Comparison of ENCODE assay signal across 24 cellular contexts in genomic region chr7:43198016-43198415, GRCh38.
DNase-seq lines count a peak whose midpoint lies in the region; ATAC-seq, FAIRE-seq and TF ChIP-seq lines count a peak whose summit lies in the region.
"Had no signal": no experiment of that assay in that cellular context is flagged by ENCODE, and none has a peak within 500 bp of the region (broad histone marks: within the 10 kb centered on the region; RNA-seq: fewer than 3 reads in every experiment).

No MANE protein-coding gene starts in this region.

- no peak overlapping the region for H2BK120ac ChIP-seq in mesendoderm (ENCODE audit: low read depth, low read length)

- TF ChIP-seq EP300 in K562 (IDR thresholded peaks at IDR 0.05; ENCODE audit: low read length): no peak

- no peak overlapping the region for H4K5ac ChIP-seq in mesendoderm (ENCODE audit: low read length)

- POLR2A ChIA-PET in HEK293 (lab: Yijun Ruan, JAX): no interaction called here
- POLR2A ChIA-PET in K562 (lab: Yijun Ruan, JAX): no interaction called here

- H3K9me2 ChIP-seq in GM23248 (ENCODE audit: insufficient read depth): no peaks in the 10 kb centered on the region
- H3K9me2 ChIP-seq: SK-N-SH had no signal

- H3F3A ChIP-seq in GM23248 (ENCODE audit: insufficient read depth): peaks cover 8% of the 10 kb centered on the region; the same call in 1 of the 2 replicates

- in situ Hi-C loops in K562 (cut with MboI) (no loop called here), GM23248 (cut with MboI) (no loop called here)

- H3K27ac ChIP-seq in HEK293 (ENCODE audit: extremely low read depth, low read depth, low read length): no peak overlapping the region
- no peak overlapping the region for H3K27ac ChIP-seq in K562 (ENCODE audit: extremely low read depth, low read depth, low read length)
- H3K27ac ChIP-seq in mesendoderm (ENCODE audit: low read depth, low read length): no peak overlapping the region
- H3K27ac ChIP-seq in thyroid gland: peak overlapping the region in 2 of 3 donors; percentile 90 to 95
- no peak overlapping the region for H3K27ac ChIP-seq in GM23248
- H3K27ac ChIP-seq: A549, KMS-11 had no signal

- no peak for FAIRE-seq in K562 (lab: Jason Lieb, UNC)
- FAIRE-seq: A549, G401.6, H54, RCC 7860 had no signal

- H3K4me2 ChIP-seq in K562 (ENCODE audit: insufficient read depth, low read length) (no peak overlapping the region), mesendoderm (ENCODE audit: low read length) (no peak overlapping the region), GM23248 (ENCODE audit: unreplicated experiment) (no peak overlapping the region)
- H3K4me2 ChIP-seq: A549, KMS-11, SK-N-SH had no signal

- no peak overlapping the region for H3K4ac ChIP-seq in mesendoderm (ENCODE audit: low read depth, low read length)

- CTCF ChIA-PET in HEK293 (lab: Yijun Ruan, JAX): no interaction called here
- CTCF ChIA-PET in K562 (lab: Yijun Ruan, JAX; ENCODE audit: low intra/inter-chr PET ratio): no interaction called here

- 2% methylated on average over 6 of the region's 6 CpGs for WGBS in K562 (ENCODE audit: insufficient coverage, low coverage, missing lambda C conversion rate)
- WGBS in mesendoderm (ENCODE audit: extremely low coverage, insufficient coverage, low lambda C conversion rate): 100% methylated on average over 5 of the region's 6 CpGs
- 97 to 98% methylated on average over 6 of the region's 6 CpGs for WGBS in thyroid gland, 2 donors
- WGBS in GM23248 (ENCODE audit: low coverage in 1 of 2, low lambda C conversion rate in 2 of 2, missing lambda C conversion rate in 2 of 2), 2 experiments: 96 to 98% methylated on average over 6 of the region's 6 CpGs

- H3K23ac ChIP-seq in mesendoderm (ENCODE audit: low read length): peak overlapping the region; percentile 69

- DNase-seq in K562 (ENCODE audit: extremely low read depth in 1 of 4, low spot score in 3 of 4) (no peak), mesendoderm (no peak), thyroid gland (no peak), GM23248 (no peak), mesenteric fat pad (ENCODE audit: low spot score) (no peak), epidermal melanocyte (ENCODE audit: insufficient read length, low spot score) (no peak)
- no peak for DNase-seq in activated effector memory CD4-positive, alpha-beta T cell treated with Interleukin-2 at 50 U/mL for 16 hours
- DNase-seq: AML-193; CD4-positive, alpha-beta T cell; NCI-H1092; NCI-H1436 treated with DMSO at 0.1 percent for 48 hours; NCI-H187 treated with DMSO at 0.1 percent for 48 hours; NCI-H2107; NCI-H446; NCI-H524 treated with DMSO at 0.1 percent for 48 hours; SK-N-SH; SW 1271 had no signal

- H3K27me3 ChIP-seq in K562 (ENCODE audit: control insufficient read depth in 2 of 2, insufficient read depth in 2 of 2, low read length in 2 of 2) (peaks cover 9 to 38% of the 10 kb centered on the region in 2 experiments; a peak in 4 of 5 replicates), mesendoderm (ENCODE audit: insufficient read depth, low read length, poor library complexity) (no peaks in the 10 kb centered on the region), thyroid gland (no peaks in the 10 kb centered on the region), GM23248 (replicated peaks; ENCODE audit: insufficient read depth) (no peaks in the 10 kb centered on the region)
- H3K27me3 ChIP-seq: BLaER1 treated with 17β-estradiol and CSF1 and Interleukin-3, amounts not matched to agents 10 nM and 100 nM had no signal

- peak overlapping the region; percentile 99 for H2AK5ac ChIP-seq in mesendoderm (ENCODE audit: low read length)

- intact Hi-C loops in K562 (cut with micrococcal nuclease): no loop called here
- intact Hi-C loops in thyroid gland (cut with DNase I): no loop called here

- H3K36me3 ChIP-seq in HEK293 (ENCODE audit: control insufficient read depth in 2 of 2, insufficient read depth in 1 of 2, low read length in 2 of 2) (no peaks in the 10 kb centered on the region), K562 (ENCODE audit: control insufficient read depth, insufficient read depth, low read length) (no peaks in the 10 kb centered on the region), mesendoderm (ENCODE audit: control insufficient read depth, insufficient read depth, low read length) (no peaks in the 10 kb centered on the region), thyroid gland (no peaks in the 10 kb centered on the region), GM23248 (ENCODE audit: low read depth) (no peaks in the 10 kb centered on the region)

- no TSS peak for BruUV-seq in K562 (replicated peaks; lab: Mats Ljungman, UMichigan)

- H2BK15ac ChIP-seq in mesendoderm (replicated peaks; ENCODE audit: low read depth): no peak overlapping the region

- no peak overlapping the region for H3K18ac ChIP-seq in mesendoderm (ENCODE audit: low read length)

- no peaks in the 10 kb centered on the region for H3K9me1 ChIP-seq in K562 (ENCODE audit: control insufficient read depth, insufficient read depth, low read length)

- H3K9me3 ChIP-seq in HEK293 (ENCODE audit: control insufficient read depth, insufficient read depth, low read depth, low read length) (no peaks in the 10 kb centered on the region), K562 (replicated peaks; ENCODE audit: control insufficient read depth, insufficient read depth, low read depth, low read length) (no peaks in the 10 kb centered on the region), thyroid gland (no peaks in the 10 kb centered on the region), GM23248 (ENCODE audit: low read depth) (no peaks in the 10 kb centered on the region)
- H3K9me3 ChIP-seq: A549; BLaER1 treated with 17β-estradiol and CSF1 and Interleukin-3, amounts not matched to agents 10 nM and 100 nM; SK-N-SH had no signal

- no peak for TF ChIP-seq RAD21 in K562 (CRISPR knock-in tag; conservative IDR thresholded peaks at IDR 0.05 in 1 of 2, IDR thresholded peaks at IDR 0.05 in 1 of 2)

- TF ChIP-seq CTCF in HEK293 (tag by site-specific recombination; IDR thresholded peaks at IDR 0.05): no peak
- no peak for TF ChIP-seq CTCF in K562 (IDR thresholded peaks at IDR 0.05 in 2 of 3, conservative IDR thresholded peaks at IDR 0.05 in 1 of 3; ENCODE audit: insufficient read depth in 2 of 3, low read depth in 1 of 3, low read length in 3 of 3)
- no peak for TF ChIP-seq CTCF in thyroid gland (IDR thresholded peaks at IDR 0.05)

- H2BK5ac ChIP-seq in mesendoderm (ENCODE audit: low read length): peak overlapping the region; percentile 83

- H2AFZ ChIP-seq in K562 (ENCODE audit: low read depth, low read length) (no peak overlapping the region), GM23248 (no peak overlapping the region)

- H3K56ac ChIP-seq in mesendoderm (ENCODE audit: low read length): peak overlapping the region; percentile 63

- H3K79me1 ChIP-seq in mesendoderm (ENCODE audit: low read length): peaks cover 1% of the 10 kb centered on the region

- no peak overlapping the region for H4K8ac ChIP-seq in mesendoderm (ENCODE audit: low read depth, low read length)

- H3K4me1 ChIP-seq in HEK293 (ENCODE audit: control insufficient read depth, insufficient read depth, low read length): no peaks in the 10 kb centered on the region
- no peaks in the 10 kb centered on the region for H3K4me1 ChIP-seq in K562 (replicated peaks in 1 of 2; ENCODE audit: control insufficient read depth in 2 of 2, insufficient read depth in 2 of 2, low read length in 2 of 2)
- H3K4me1 ChIP-seq in mesendoderm (ENCODE audit: control insufficient read depth, low read depth, low read length): peaks cover 14% of the 10 kb centered on the region
- peaks cover 50 to 59% of the 10 kb centered on the region in 2 donors for H3K4me1 ChIP-seq in thyroid gland
- H3K4me1 ChIP-seq in GM23248 (ENCODE audit: insufficient read depth): peaks cover 21% of the 10 kb centered on the region

- H3K9ac ChIP-seq in K562 (ENCODE audit: insufficient read depth in 1 of 2, low read depth in 2 of 2, low read length in 2 of 2) (no peak overlapping the region), mesendoderm (ENCODE audit: low read length) (no peak overlapping the region), GM23248 (no peak overlapping the region)
- H3K9ac ChIP-seq: BLaER1 treated with 17β-estradiol and CSF1 and Interleukin-3, amounts not matched to agents 10 nM and 100 nM; KMS-11; SK-N-SH had no signal

- no peak for TF ChIP-seq POLR2A in K562 (conservative IDR thresholded peaks at IDR 0.05)
- TF ChIP-seq POLR2A in thyroid gland (IDR thresholded peaks at IDR 0.05): no peak

- H3K4me3 ChIP-seq in HEK293 (ENCODE audit: low read depth, low read length) (no peak overlapping the region), K562 (no peak overlapping the region), mesendoderm (ENCODE audit: low read length) (no peak overlapping the region), thyroid gland (replicated peaks in 1 of 3) (no peak overlapping the region), GM23248 (no peak overlapping the region)
- H3K4me3 ChIP-seq: A549; BLaER1 treated with 17β-estradiol and CSF1 and Interleukin-3, amounts not matched to agents 10 nM and 100 nM had no signal

- no peak for ATAC-seq in K562

- no peaks in the 10 kb centered on the region for H3K79me2 ChIP-seq in K562 (ENCODE audit: control insufficient read depth, insufficient read depth, low read length)
- H3K79me2 ChIP-seq in mesendoderm (ENCODE audit: control insufficient read depth, insufficient read depth, low read length): no peaks in the 10 kb centered on the region
- no peaks in the 10 kb centered on the region for H3K79me2 ChIP-seq in GM23248 (ENCODE audit: insufficient read depth)

- H4K20me1 ChIP-seq in K562 (replicated peaks; ENCODE audit: control insufficient read depth, insufficient read depth, low read length) (no peaks in the 10 kb centered on the region), GM23248 (ENCODE audit: insufficient read depth) (no peaks in the 10 kb centered on the region)
- H4K20me1 ChIP-seq: BLaER1 treated with 17β-estradiol and CSF1 and Interleukin-3, amounts not matched to agents 10 nM and 100 nM had no signal

TF ChIP-seq in HEK293, 187 proteins besides CTCF, POLR2A, EP300 and RAD21 (continues in another document):
- no peak for TF ChIP-seq REPIN1 (tag by site-specific recombination; IDR thresholded peaks at IDR 0.05; ENCODE audit: low read depth)
- TF ChIP-seq ZNF776 (tag by site-specific recombination; IDR thresholded peaks at IDR 0.05; ENCODE audit: borderline replicate concordance): 0 out of 2 replicates have a peak, but pooled peaks have one; percentile 10
- TF ChIP-seq ZNF658 (tag by site-specific recombination; IDR thresholded peaks at IDR 0.05): 0 out of 2 replicates have a peak, but pooled peaks have one; percentile 44
- TF ChIP-seq GLIS2 (tag by site-specific recombination; IDR thresholded peaks at IDR 0.05): no peak
- TF ChIP-seq YY2 (tag by site-specific recombination; IDR thresholded peaks at IDR 0.05): 0 out of 2 replicates have a peak, but pooled peaks have one; percentile 14

Comparison
In these comparisons a context has a peak if more than half of its experiments do, and no peak if none do; other contexts are left out.
1. H3K27ac ChIP-seq: peak in thyroid gland (2 of 3); none in HEK293 (single experiment), K562 (single experiment), mesendoderm (single experiment) and GM23248 (single experiment).
2. Of the 44 proteins assayed by ChIP-seq in both K562 and HEK293: peak only in K562: ZBTB26; only in HEK293: none; in both: none; in neither: 43.